Comparison of ENCODE assay signal across 33 cellular contexts in the genomic region with DNA sequence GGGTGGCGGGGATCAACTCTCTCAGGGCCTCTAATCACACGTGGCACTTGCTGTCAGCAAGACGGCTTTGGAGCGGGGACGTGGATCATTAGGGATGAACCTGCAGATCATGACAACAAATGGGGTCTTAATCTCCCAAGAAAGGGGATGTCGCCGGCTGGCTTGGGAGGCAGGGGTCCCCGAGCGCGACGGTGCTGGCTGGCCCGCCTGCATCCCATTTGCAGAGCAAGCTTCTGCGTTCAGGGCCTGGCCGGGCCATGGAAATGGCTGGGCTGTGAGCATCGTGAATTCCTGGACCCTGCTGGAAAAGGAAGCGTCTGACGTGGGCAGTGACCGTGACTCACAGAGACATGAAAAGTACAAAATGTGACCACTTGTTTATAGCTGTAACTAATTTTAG.
DNase-seq lines count a peak whose midpoint lies in the region; ATAC-seq and TF ChIP-seq lines count a peak whose summit lies in the region.
"Had no signal": no experiment of that assay in that cellular context is flagged by ENCODE, and none has a peak within 500 bp of the region (broad histone marks: within the 10 kb centered on the region; RNA-seq: fewer than 3 reads in every experiment).

No MANE protein-coding gene starts in this region.

- no peaks in the 10 kb centered on the region for H3K36me3 ChIP-seq in MG63
- H3K36me3 ChIP-seq: adrenal gland, brain microvascular endothelial cell, gastroesophageal sphincter, Peyer's patch, SJSA1, upper lobe of left lung had no signal

- H4K8ac ChIP-seq in H9 (replicated peaks; ENCODE audit: insufficient read length, low read depth, low read length), result no peak overlapping the region

- H3K14ac ChIP-seq in H9 (ENCODE audit: insufficient read depth, low read length), result no peak overlapping the region

- no peak overlapping the region for H2BK120ac ChIP-seq in H9 (ENCODE audit: low read depth, low read length, poor library complexity, severe bottlenecking)

- no peak overlapping the region for H3K4ac ChIP-seq in H9 (ENCODE audit: low read depth, low read length)

- H3T11ph ChIP-seq in H9 (ENCODE audit: low read length), result no peak overlapping the region

- no peaks in the 10 kb centered on the region for H3K23me2 ChIP-seq in H9 (ENCODE audit: insufficient read length, low read depth, low read length, poor library complexity, severe bottlenecking)

- H3K9me3 Mint-ChIP-seq in activated T-cell treated with anti-CD3 and anti-CD28 coated beads, Interleukin-2, amount 50 U/mL, for 24 hours, result peaks cover 8% of the 10 kb centered on the region
- H3K9me3 Mint-ChIP-seq in H9, result peaks cover 2 to 11% of the 10 kb centered on the region in 2 experiments; a peak in 3 of 5 replicates

- H3K4me3 Mint-ChIP-seq in activated T-cell treated with anti-CD3 and anti-CD28 coated beads, Interleukin-2, amount 50 U/mL, for 24 hours, result no peak overlapping the region
- H3K4me3 Mint-ChIP-seq in H9, result no peak overlapping the region
- H3K4me3 Mint-ChIP-seq: activated CD8-positive, alpha-beta T cell treated with anti-CD3 and anti-CD28 coated beads, Interleukin-2, amount 10 ng/mL, durations not matched to agents 7 days and 5 days; naive thymus-derived CD8-positive, alpha-beta T cell; stimulated activated naive CD8-positive, alpha-beta T cell treated with anti-CD3 and anti-CD28 coated beads, Interleukin-15, amount 100 ng/mL, for 72 hours; T-cell had no signal

- H2BK5ac ChIP-seq in H9 (ENCODE audit: insufficient read length, low read length), result no peak overlapping the region

- H3K27ac ChIP-seq in H9 (ENCODE audit: insufficient read length, low read depth, low read length), result no peak overlapping the region
- H3K27ac ChIP-seq: adrenal gland, brain microvascular endothelial cell, C4-2B, Peyer's patch, SJSA1, upper lobe of left lung had no signal

- H3K23ac ChIP-seq in H9 (ENCODE audit: insufficient read length, low read depth, low read length), result no peak overlapping the region

- H2BK15ac ChIP-seq in H9 (ENCODE audit: low read depth, low read length), result no peak overlapping the region

- no peak overlapping the region for H2BK20ac ChIP-seq in H9 (ENCODE audit: low read depth, low read length, poor library complexity, severe bottlenecking)

- no peaks in the 10 kb centered on the region for H3K27me3 ChIP-seq in MG63
- H3K27me3 ChIP-seq in H9 (ENCODE audit: insufficient read depth, low read length), result no peaks in the 10 kb centered on the region
- H3K27me3 ChIP-seq: adrenal gland, brain microvascular endothelial cell, gastroesophageal sphincter, Peyer's patch, SJSA1, upper lobe of left lung had no signal

- H4K91ac ChIP-seq in H9 (ENCODE audit: insufficient read length, low read depth, low read length), result no peak overlapping the region

- no peak overlapping the region for H3K18ac ChIP-seq in H9 (ENCODE audit: insufficient read length, low read depth, low read length)

- TF ChIP-seq CTCF in AG10803 (conservative IDR thresholded peaks at IDR 0.05; ENCODE audit: low read length), result no peak
- TF ChIP-seq CTCF in H9 (conservative IDR thresholded peaks at IDR 0.05), result no peak

- no peaks in the 10 kb centered on the region for H3K27me3 Mint-ChIP-seq in activated T-cell treated with anti-CD3 and anti-CD28 coated beads, Interleukin-2, amount 50 U/mL, for 24 hours
- H3K27me3 Mint-ChIP-seq in H9 (ENCODE audit: low read depth), result peaks cover 5% of the 10 kb centered on the region
- H3K27me3 Mint-ChIP-seq: stimulated activated naive CD8-positive, alpha-beta T cell treated with anti-CD3 and anti-CD28 coated beads, Interleukin-15, amount 100 ng/mL, for 72 hours; T-cell had no signal

- H3K9me3 ChIP-seq in MG63 (no peaks in the 10 kb centered on the region), H9 (ENCODE audit: control insufficient read depth, low read depth, low read length) (no peaks in the 10 kb centered on the region)
- H3K9me3 ChIP-seq: adrenal gland, gastroesophageal sphincter, Peyer's patch, upper lobe of left lung had no signal

- WGBS in H9 (ENCODE audit: extremely low coverage, insufficient read length, low lambda C conversion rate), result no CpG with 5 or more reads among the region's 18 CpGs

- no peaks in the 10 kb centered on the region for H4K20me1 ChIP-seq in H9 (ENCODE audit: control insufficient read depth, insufficient read depth, insufficient read length)

- ATAC-seq in GM21515 (IDR thresholded peaks at IDR 0.05; ENCODE audit: unreplicated experiment), result no peak
- no peak for ATAC-seq in HG02759 (IDR thresholded peaks at IDR 0.05; ENCODE audit: unreplicated experiment)
- ATAC-seq: activated CD4-positive, CD25-positive, alpha-beta regulatory T cell treated with anti-CD3 and anti-CD28 coated beads, Interleukin-2, amount 50 U/mL, for 24 hours; activated CD8-positive, alpha-beta T cell treated with anti-CD3 and anti-CD28 coated beads, Interleukin-2, amount 10 ng/mL, durations not matched to agents 7 days and 5 days; gastroesophageal sphincter; left ventricle myocardium superior; naive thymus-derived CD8-positive, alpha-beta T cell; sciatic nerve; stimulated activated naive CD8-positive, alpha-beta T cell treated with anti-CD3 and anti-CD28 coated beads, Interleukin-15, amount 100 ng/mL, for 72 hours; T-cell had no signal

- H4K5ac ChIP-seq in H9 (ENCODE audit: insufficient read length, low read depth, low read length), result no peak overlapping the region

- H3K4me1 Mint-ChIP-seq in activated T-cell treated with anti-CD3 and anti-CD28 coated beads, Interleukin-2, amount 50 U/mL, for 24 hours (ENCODE audit: low read depth), result no peaks in the 10 kb centered on the region
- peaks cover 4 to 11% of the 10 kb centered on the region in 2 experiments; a peak in 3 of 4 replicates for H3K4me1 Mint-ChIP-seq in H9
- H3K4me1 Mint-ChIP-seq: naive thymus-derived CD8-positive, alpha-beta T cell; stimulated activated naive CD8-positive, alpha-beta T cell treated with anti-CD3 and anti-CD28 coated beads, Interleukin-15, amount 100 ng/mL, for 72 hours; T-cell had no signal

- no peak overlapping the region for H2AK5ac ChIP-seq in H9 (ENCODE audit: insufficient read length, low read length)

- no peaks in the 10 kb centered on the region for H3K4me1 ChIP-seq in H9 (ENCODE audit: insufficient read depth, low read length)
- H3K4me1 ChIP-seq: adrenal gland, gastroesophageal sphincter, Peyer's patch, SJSA1, upper lobe of left lung had no signal

- no peak overlapping the region for H3K56ac ChIP-seq in H9 (ENCODE audit: insufficient read length, low read depth, low read length)

- no peak overlapping the region for H3K9ac ChIP-seq in H9 (ENCODE audit: extremely low read depth, insufficient read length, low read length)

- DNase-seq in AG10803 (ENCODE audit: low read depth) (peak; percentile 69), MG63 (peak; percentile 60), iPS-NIHi7 (ENCODE audit: extremely low spot score) (peak; percentile 8), retina (peak; percentile 58), H9 (no peak)
- no peak for DNase-seq in activated T-cell treated with anti-CD3 and anti-CD28 coated beads, Interleukin-2, amount 50 U/mL, for 24 hours
- DNase-seq: activated CD8-positive, alpha-beta T cell treated with anti-CD3 and anti-CD28 coated beads, Interleukin-2, amount 10 ng/mL, durations not matched to agents 7 days and 5 days; activated T-cell treated with anti-CD3 and anti-CD28 coated beads for 4 hours; adrenal gland; brain microvascular endothelial cell; DND-41; effector CD8-positive, alpha-beta T cell; islet precursor cell; Karpas-422; left ventricle myocardium superior; midbrain; MV-4-11; naive thymus-derived CD8-positive, alpha-beta T cell; NCI-H1694; NCI-H2171 treated with DMSO at 0.1 percent for 48 hours; NCI-H524 treated with DMSO at 0.1 percent for 48 hours; Peyer's patch; stimulated activated CD4-positive, alpha-beta T cell treated with anti-CD3 and anti-CD28 coated beads, Interleukin-15, amount 100 ng/mL, for 24 hours; stimulated activated naive CD8-positive, alpha-beta T cell treated with anti-CD3 and anti-CD28 coated beads, Interleukin-15, amount 100 ng/mL, for 72 hours; T-cell had no signal

- H3K79me1 ChIP-seq in H9 (ENCODE audit: insufficient read depth, low read depth, low read length, poor library complexity, severe bottlenecking), result no peaks in the 10 kb centered on the region

- H3K27ac Mint-ChIP-seq in activated T-cell treated with anti-CD3 and anti-CD28 coated beads, Interleukin-2, amount 50 U/mL, for 24 hours, result no peak overlapping the region
- no peak overlapping the region; a peak in 1 of 7 replicates for H3K27ac Mint-ChIP-seq in H9
- H3K27ac Mint-ChIP-seq: activated CD8-positive, alpha-beta T cell treated with anti-CD3 and anti-CD28 coated beads, Interleukin-2, amount 10 ng/mL, durations not matched to agents 7 days and 5 days; naive thymus-derived CD8-positive, alpha-beta T cell; stimulated activated naive CD8-positive, alpha-beta T cell treated with anti-CD3 and anti-CD28 coated beads, Interleukin-15, amount 100 ng/mL, for 72 hours; T-cell had no signal

- H3K4me2 ChIP-seq in H9 (ENCODE audit: insufficient read depth, insufficient read length, low read length), result no peak overlapping the region

- H2BK12ac ChIP-seq in H9 (ENCODE audit: insufficient read length, low read depth, low read length), result no peak overlapping the region

- H3K79me2 ChIP-seq in H9 (ENCODE audit: insufficient read depth, low read length), result no peaks in the 10 kb centered on the region

- no peak overlapping the region for H3K4me3 ChIP-seq in AG10803 (ENCODE audit: low read length)
- no peak overlapping the region for H3K4me3 ChIP-seq in MG63
- H3K4me3 ChIP-seq: adrenal gland, gastroesophageal sphincter, Peyer's patch, SJSA1, upper lobe of left lung had no signal

- H2AFZ ChIP-seq in H9 (ENCODE audit: low read length), result no peak overlapping the region

- no peaks in the 10 kb centered on the region for H3K36me3 Mint-ChIP-seq in activated T-cell treated with anti-CD3 and anti-CD28 coated beads, Interleukin-2, amount 50 U/mL, for 24 hours (ENCODE audit: low read depth)
- no peaks in the 10 kb centered on the region for H3K36me3 Mint-ChIP-seq in H9 (ENCODE audit: insufficient read depth in 1 of 3, low read depth in 3 of 3)
- H3K36me3 Mint-ChIP-seq: T-cell had no signal

Comparison
In these comparisons a context has a peak if more than half of its experiments do, and no peak if none do; other contexts are left out.
1. DNase-seq: peak in AG10803 (single experiment), MG63 (single experiment), iPS-NIHi7 (single experiment) and retina (single experiment); none in activated T-cell treated with anti-CD3 and anti-CD28 coated beads, Interleukin-2, amount 50 U/mL, for 24 hours (single experiment) and H9 (single experiment).